In the genomic region with DNA sequence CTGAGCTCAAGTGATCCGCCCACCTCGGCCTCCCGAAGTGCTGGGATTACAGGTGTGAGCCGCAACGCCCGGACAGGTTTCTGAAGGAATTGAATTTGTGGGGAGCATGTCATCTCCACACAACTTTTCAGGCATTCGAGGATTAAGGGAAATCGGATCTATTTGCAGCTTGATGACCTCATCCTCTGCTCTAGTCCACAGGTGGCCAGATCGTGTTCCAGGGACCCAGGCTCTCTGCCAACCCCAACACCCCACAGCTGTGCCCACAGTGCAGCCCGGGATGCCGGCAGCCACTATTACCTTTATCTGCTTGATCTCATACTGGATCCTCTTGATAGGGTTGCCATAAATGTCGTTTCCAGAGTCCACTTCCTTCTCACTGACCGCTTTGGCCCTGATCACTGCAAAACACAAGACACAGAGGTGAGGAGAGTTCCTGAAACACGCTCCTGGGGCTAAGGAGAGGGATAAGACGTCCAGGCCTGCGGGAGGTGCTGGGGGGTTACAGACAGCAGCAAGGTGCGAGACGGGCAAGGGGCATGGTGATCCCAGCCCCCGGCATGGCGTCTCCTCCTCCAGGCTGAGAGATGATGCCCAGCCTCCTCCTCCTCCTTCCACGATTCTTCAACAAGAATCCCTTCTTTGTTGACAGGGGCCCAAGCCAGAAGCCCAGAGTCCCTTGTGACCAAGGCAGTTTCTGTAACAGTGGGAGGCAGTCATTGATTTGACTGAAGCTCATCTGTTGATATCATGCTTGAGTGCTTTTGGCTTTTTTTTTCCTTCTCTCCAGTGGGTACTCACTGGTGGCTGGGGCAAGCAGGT, we compare ENCODE assay signal across 9 cellular contexts. TPM values are rescaled to one million over a fixed set of nuclear protein-coding genes. Genes with fewer than 3 reads are reported as not detected.
DNase-seq lines count a peak whose midpoint lies in the region; ATAC-seq and TF ChIP-seq lines count a peak whose summit lies in the region.
"Had no signal": no experiment of that assay in that cellular context is flagged by ENCODE, and none has a peak within 500 bp of the region (broad histone marks: within the 10 kb centered on the region; RNA-seq: fewer than 3 reads in every experiment).

No MANE protein-coding gene starts in this region.

- H3K4me3 Mint-ChIP-seq in CD14-positive monocyte: no peak overlapping the region
- H3K4me3 Mint-ChIP-seq: activated T-cell treated with anti-CD3 and anti-CD28 coated beads, Interleukin-2, amount 50 U/mL, for 24 hours had no signal

- ATAC-seq in GM19395 (IDR thresholded peaks at IDR 0.05; ENCODE audit: unreplicated experiment) (no peak), GM21825 (IDR thresholded peaks at IDR 0.05; ENCODE audit: unreplicated experiment) (no peak)

- H3K9me3 Mint-ChIP-seq in CD14-positive monocyte: peaks cover 0 to 2% (median 0%) of the 10 kb centered on the region in 7 donors
- H3K9me3 Mint-ChIP-seq: activated T-cell treated with anti-CD3 and anti-CD28 coated beads, Interleukin-2, amount 50 U/mL, for 24 hours had no signal

- peaks cover 62 to 79% of the 10 kb centered on the region in 2 donors for H3K36me3 Mint-ChIP-seq in CD14-positive monocyte

- H3K27me3 Mint-ChIP-seq in CD14-positive monocyte (ENCODE audit: low read depth in 3 of 3): peaks cover 0 to 2% (median 0%) of the 10 kb centered on the region in 3 donors
- H3K27me3 Mint-ChIP-seq: activated T-cell treated with anti-CD3 and anti-CD28 coated beads, Interleukin-2, amount 50 U/mL, for 24 hours had no signal

- peaks cover 48% of the 10 kb centered on the region for H3K4me1 Mint-ChIP-seq in CD14-positive monocyte

- DNase-seq in CD14-positive monocyte (ENCODE audit: low spot score): no peak
- DNase-seq in NCI-H2107 treated with DMSO at 0.1 percent for 48 hours (lab: John Stamatoyannopoulos, UW; ENCODE audit: unreplicated experiment): peak; percentile 83
- peak; percentile 58 to 89 for DNase-seq in dermis microvascular lymphatic vessel endothelial cell (ENCODE audit: low read depth in 2 of 2)
- peak; percentile 54 for DNase-seq in non-pigmented ciliary epithelial cell (ENCODE audit: low read depth)
- DNase-seq in activated CD4-positive, alpha-beta T cell treated with anti-CD3 and anti-CD28 coated beads for 1 hour: no peak
- no peak for DNase-seq in stimulated activated CD8-positive, alpha-beta memory T cell treated with anti-CD3 and anti-CD28 coated beads, Interleukin-4, amount 100 ng/mL, for 48 hours
- DNase-seq: activated T-cell treated with anti-CD3 and anti-CD28 coated beads, Interleukin-2, amount 50 U/mL, for 24 hours had no signal

- intact Hi-C loops in CD14-positive monocyte (cut with micrococcal nuclease): no loop called here

- H3K27ac Mint-ChIP-seq in CD14-positive monocyte: peak overlapping the region; percentile 6 to 83 (median 57)

- TF ChIP-seq CTCF in CD14-positive monocyte (IDR thresholded peaks at IDR 0.05): no peak

RNA-seq across cellular contexts. Expression of a gene that starts 29.3 kb away (rescaled TPM):
- under 1 TPM in 1 of 2 donors, not detected in 1; 0.38 TPM for polyA plus RNA-seq in CD14-positive monocyte
- 0.64 and 2.3 TPM in 2 replicates for total RNA-seq in dermis microvascular lymphatic vessel endothelial cell

RNA-seq across cellular contexts. Expression of a gene that starts 33.1 kb away (rescaled TPM):
- 1 to 10 TPM; 4.4 to 6.1 TPM for polyA plus RNA-seq in CD14-positive monocyte
- total RNA-seq in dermis microvascular lymphatic vessel endothelial cell: 7.8 and 18.2 TPM in 2 replicates

RNA-seq across cellular contexts. Expression of a gene that starts 51.5 kb away (rescaled TPM):
- polyA plus RNA-seq in CD14-positive monocyte: 1 to 10 TPM; 4.5 to 6.4 TPM
- 34.5 and 112 TPM in 2 replicates for total RNA-seq in dermis microvascular lymphatic vessel endothelial cell

Comparison
In these comparisons a context has a peak if more than half of its experiments do, and no peak if none do; other contexts are left out.
1. DNase-seq: peak in NCI-H2107 treated with DMSO at 0.1 percent for 48 hours (single experiment), dermis microvascular lymphatic vessel endothelial cell (2 of 2) and non-pigmented ciliary epithelial cell (single experiment); none in CD14-positive monocyte (single experiment), activated CD4-positive, alpha-beta T cell treated with anti-CD3 and anti-CD28 coated beads for 1 hour (single experiment) and stimulated activated CD8-positive, alpha-beta memory T cell treated with anti-CD3 and anti-CD28 coated beads, Interleukin-4, amount 100 ng/mL, for 48 hours (single experiment).